In genomic region chr2:98634406-98635092, GRCh38 we compare ENCODE assay signal across 9 cellular contexts. TPM values are rescaled to one million over a fixed set of nuclear protein-coding genes. Genes with fewer than 3 reads are reported as not detected.
DNase-seq lines count a peak whose midpoint lies in the region; ATAC-seq and TF ChIP-seq lines count a peak whose summit lies in the region.
"Had no signal": no experiment of that assay in that cellular context is flagged by ENCODE, and none has a peak within 500 bp of the region (broad histone marks: within the 10 kb centered on the region; RNA-seq: fewer than 3 reads in every experiment).

No MANE protein-coding gene starts in this region.

- in situ Hi-C loops in Panc1 (cut with HindIII; ENCODE audit: low pct_unique_long_range_greater_than_20kb, low sequenced_read_pairs) (no loop called here), gastrocnemius medialis (cut with MboI; ENCODE audit: low sequenced_read_pairs in 4 of 4) (loop anchor here in 2 of 4 donors (25.0 kb wide), 2 partner anchors 428 to 853 kb away; partner anchors contain the start of gene REV1 (in 1 of the 2))

- no peak overlapping the region for H3K4me3 Mint-ChIP-seq in progenitor cell of endocrine pancreas (ENCODE audit: low read depth)

- H3K27ac Mint-ChIP-seq in progenitor cell of endocrine pancreas, result no peak overlapping the region

- DNase-seq in GM12865 (ENCODE audit: low read depth) (peak; percentile 25), Panc1 (ENCODE audit: low read depth, low spot score) (no peak), astrocyte of the hippocampus (ENCODE audit: low read depth, low spot score) (peak; percentile 9), progenitor cell of endocrine pancreas (ENCODE audit: low spot score, unreplicated experiment) (no peak), gastrocnemius medialis (no peak), dedifferentiated amniotic fluid mesenchymal stem cell (ENCODE audit: extremely low spot score) (no peak)

- CTCF ChIA-PET in Panc1 (lab: Charles Lee), result interaction anchor here (0.6 kb wide), 1 partner anchor 203 kb away, joined by 4 read pairs; no protein-coding TSS in a partner anchor

- peak; percentile 41 for TF ChIP-seq CTCF in GM12865 (IDR thresholded peaks at IDR 0.05; ENCODE audit: insufficient read depth, low read depth, low read length, missing control alignments)
- TF ChIP-seq CTCF in Panc1 (IDR thresholded peaks at IDR 0.05), result peak; percentile 53
- TF ChIP-seq CTCF in progenitor cell of endocrine pancreas (IDR thresholded peaks at IDR 0.05; ENCODE audit: unreplicated experiment), result peak; percentile 36
- TF ChIP-seq CTCF in gastrocnemius medialis (IDR thresholded peaks at IDR 0.05 in 4 of 5, conservative IDR thresholded peaks at IDR 0.05 in 1 of 5), result no peak

- POLR2A ChIA-PET in Panc1 (lab: Charles Lee), result no interaction called here

- H3K36me3 ChIP-seq in Panc1 (ENCODE audit: control insufficient read depth, insufficient read depth, low read length) (no peaks in the 10 kb centered on the region), gastrocnemius medialis (peaks cover 0 to 58% of the 10 kb centered on the region in 2 donors)

- H3K27ac ChIP-seq in Panc1 (ENCODE audit: low read length) (no peak overlapping the region), gastrocnemius medialis (no peak overlapping the region)

- no TSS peak for BruUV-seq in Panc1 (replicated peaks; lab: Mats Ljungman, UMichigan)

- H3K27me3 ChIP-seq in Panc1 (ENCODE audit: control insufficient read depth, insufficient read depth, low read length), result peaks cover 2% of the 10 kb centered on the region; the same call in 1 of the 2 replicates
- H3K27me3 ChIP-seq in gastrocnemius medialis, result no peaks in the 10 kb centered on the region

- no peaks in the 10 kb centered on the region for H3K27me3 Mint-ChIP-seq in progenitor cell of endocrine pancreas

- intact Hi-C loops in Panc1 (cut with micrococcal nuclease; ENCODE audit: unreplicated experiment), result no loop called here
- intact Hi-C loops in gastrocnemius medialis (cut with DNase I; ENCODE audit: low total_unique reads), result no loop called here

- no peaks in the 10 kb centered on the region for H3K9me3 Mint-ChIP-seq in progenitor cell of endocrine pancreas (ENCODE audit: low read depth)

- H3K4me1 Mint-ChIP-seq in progenitor cell of endocrine pancreas (ENCODE audit: low read depth), result no peaks in the 10 kb centered on the region

- ATAC-seq in Panc1, result no peak
- ATAC-seq in gastrocnemius medialis, result no peak
- no peak for ATAC-seq in GM21737 (IDR thresholded peaks at IDR 0.05; ENCODE audit: unreplicated experiment)
- no peak for ATAC-seq in GM18498 (IDR thresholded peaks at IDR 0.05; ENCODE audit: unreplicated experiment)

- H3K4me1 ChIP-seq in Panc1 (ENCODE audit: control insufficient read depth, insufficient read depth, low read length), result no peaks in the 10 kb centered on the region
- no peaks in the 10 kb centered on the region for H3K4me1 ChIP-seq in gastrocnemius medialis

- no peaks in the 10 kb centered on the region for H3K9me3 ChIP-seq in Panc1 (ENCODE audit: control insufficient read depth, insufficient read depth, low read depth, low read length)
- H3K9me3 ChIP-seq in gastrocnemius medialis, result no peaks in the 10 kb centered on the region

- H3K4me3 ChIP-seq in GM12865 (ENCODE audit: low read depth, low read length) (no peak overlapping the region), Panc1 (ENCODE audit: low read depth in 2 of 2, low read length in 2 of 2) (no peak overlapping the region), gastrocnemius medialis (no peak overlapping the region)
- H3K4me3 ChIP-seq: lung had no signal

- H3K36me3 Mint-ChIP-seq in progenitor cell of endocrine pancreas (ENCODE audit: insufficient read depth), result peaks cover 3% of the 10 kb centered on the region

- TF ChIP-seq POLR2A in gastrocnemius medialis (IDR thresholded peaks at IDR 0.05), result no peak

RNA-seq across cellular contexts. Expression of gene UNC50, which starts 26.2 kb away (rescaled TPM):
- total RNA-seq in Panc1 (2021; ENCODE audit: unreplicated experiment) (43.6 TPM), progenitor cell of endocrine pancreas (39.3 and 43.4 TPM in 2 replicates), gastrocnemius medialis (10 to 100 TPM; 30.3 to 43.1 (median 30.5) TPM)
- 38.7 TPM for polyA plus RNA-seq in Panc1 (2012; ENCODE audit: insufficient read length)

RNA-seq across cellular contexts. Expression of gene COA5, which starts 26.2 kb away (rescaled TPM):
- total RNA-seq in Panc1 (2021; ENCODE audit: unreplicated experiment) (20.6 TPM), progenitor cell of endocrine pancreas (45.2 TPM in 2 replicates), gastrocnemius medialis (10 to 100 TPM; 26.1 to 45.1 (median 31.0) TPM)
- polyA plus RNA-seq in Panc1 (2012; ENCODE audit: insufficient read length), result 17.4 TPM

Comparison
In these comparisons a context has a peak if more than half of its experiments do, and no peak if none do; other contexts are left out.
1. DNase-seq: peak in GM12865 (single experiment) and astrocyte of the hippocampus (single experiment); none in Panc1 (single experiment), progenitor cell of endocrine pancreas (single experiment), gastrocnemius medialis (0 of 2) and dedifferentiated amniotic fluid mesenchymal stem cell (single experiment).
2. CTCF ChIP-seq: peak in GM12865 (single experiment), Panc1 (single experiment) and progenitor cell of endocrine pancreas (single experiment); none in gastrocnemius medialis (0 of 5).